Comparison of ENCODE assay signal across 27 cellular contexts in genomic region chr13:60936281-60936680, GRCh38.
"Had no signal": no experiment of that assay in that cellular context is flagged by ENCODE, and none has a peak within 500 bp of the region (broad histone marks: within the 10 kb centered on the region; RNA-seq: fewer than 3 reads in every experiment).

No MANE protein-coding gene starts in this region.

- FAIRE-seq: urothelium cell line had no signal

- H3K9me3 ChIP-seq: stomach, suprapubic skin, testis, thoracic aorta, thyroid gland, tibial artery, tibial nerve, transverse colon, upper lobe of left lung, upper lobe of right lung, uterus, vagina had no signal

- H3K4me1 ChIP-seq: stomach, suprapubic skin, testis, thyroid gland, tibial artery, tibial nerve, transverse colon, upper lobe of left lung, upper lobe of right lung, uterus, vagina had no signal

- DNase-seq: stimulated activated CD4-positive, alpha-beta T cell treated with anti-CD3 and anti-CD28 coated beads, Interleukin-2, amount 100 ng/mL, for 48 hours; stimulated activated CD4-positive, alpha-beta T cell treated with anti-CD3 and anti-CD28 coated beads, Interleukin-4, amount 100 ng/mL, for 1 hour; stimulated activated CD4-positive, alpha-beta T cell treated with anti-CD3 and anti-CD28 coated beads, Interleukin-4, amount 100 ng/mL, for 24 hours; stimulated activated CD4-positive, alpha-beta T cell treated with anti-CD3 and anti-CD28 coated beads, Interleukin-4, amount 100 ng/mL, for 4 hours; stimulated activated CD8-positive, alpha-beta memory T cell treated with anti-CD3 and anti-CD28 coated beads, Interleukin-4, amount 100 ng/mL, for 48 hours; stimulated activated naive B cell treated with anti-CD40 and anti-IgM and Interleukin-4, amounts not matched to agents 10 μg/mL and 1 μg/mL and 100 μg/mL, for 72 hours; stimulated activated naive CD4-positive, alpha-beta T cell; stimulated activated naive CD4-positive, alpha-beta T cell treated with Interleukin-2 at 50 U/mL for 16 hours; stimulated activated naive CD8-positive, alpha-beta T cell treated with anti-CD3 and anti-CD28 coated beads, Interleukin-15, amount 100 ng/mL, for 72 hours; stimulated activated naive CD8-positive, alpha-beta T cell treated with anti-CD3 and anti-CD28 coated beads, Interleukin-15, Interleukin-2, amounts not matched to agents 100 U/mL and 50 U/mL, for 24 hours; stomach; substantia nigra; testis; thyroid gland; tibial artery; transverse colon; trophoblast cell; upper lobe of left lung; upper lobe of right lung; uterus had no signal

- H3K27me3 ChIP-seq: stomach, suprapubic skin, testis, thyroid gland, tibial artery, tibial nerve, transverse colon, upper lobe of left lung, upper lobe of right lung, uterus, vagina had no signal

- H3K36me3 ChIP-seq: stomach, suprapubic skin, thoracic aorta, thyroid gland, tibial artery, tibial nerve, transverse colon, upper lobe of left lung, upper lobe of right lung, uterus, vagina had no signal

- H3K27ac ChIP-seq: stomach, suprapubic skin, testis, thoracic aorta, thyroid gland, tibial artery, tibial nerve, transverse colon, upper lobe of left lung, upper lobe of right lung, uterus, vagina had no signal

- H3K4me3 ChIP-seq: stomach, suprapubic skin, testis, thoracic aorta, thyroid gland, tibial artery, tibial nerve, transverse colon, upper lobe of left lung, upper lobe of right lung, uterus, vagina had no signal

- ATAC-seq: stimulated activated effector memory CD8-positive, alpha-beta T cell treated with anti-CD3 and anti-CD28 coated beads, Interleukin-12 subunit alpha, Interleukin-12 subunit beta, amount 100 ng/mL, for 72 hours; stimulated activated memory B cell treated with anti-CD40 and anti-IgM and Interleukin-4, amounts not matched to agents 10 μg/mL and 1 μg/mL and 100 μg/mL, for 72 hours; stimulated activated naive B cell treated with anti-CD40 and anti-IgM and Interleukin-4, amounts not matched to agents 10 μg/mL and 1 μg/mL and 100 μg/mL, for 72 hours; stimulated activated naive CD8-positive, alpha-beta T cell treated with anti-CD3 and anti-CD28 coated beads, Interleukin-15, amount 100 ng/mL, for 72 hours; stimulated activated naive CD8-positive, alpha-beta T cell treated with anti-CD3 and anti-CD28 coated beads, Interleukin-15, Interleukin-2, amounts not matched to agents 100 U/mL and 50 U/mL, for 24 hours; upper lobe of right lung had no signal
